18 cellular contexts compared by ENCODE assay signal in the genomic region with DNA sequence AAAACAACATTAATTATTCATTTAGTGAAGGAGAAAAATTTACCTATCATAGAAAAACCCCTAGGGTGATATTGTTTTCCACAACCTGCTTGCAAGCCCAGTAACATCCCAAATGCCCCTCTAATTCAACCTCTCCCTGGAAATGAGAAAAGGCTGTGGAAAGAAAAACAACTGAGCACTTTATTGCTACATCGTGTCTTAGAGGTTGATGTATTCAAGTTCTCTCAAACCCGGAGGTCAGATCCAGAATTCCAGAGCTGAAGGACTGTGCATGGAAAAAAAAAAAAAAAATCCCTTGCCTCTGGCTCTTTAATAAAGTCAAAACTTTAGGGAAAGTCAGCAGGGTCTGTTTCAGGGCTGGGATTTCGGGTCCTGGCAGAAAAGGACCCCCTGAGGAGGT.
DNase-seq lines count a peak whose midpoint lies in the region; ATAC-seq and TF ChIP-seq lines count a peak whose summit lies in the region.
"Had no signal": no experiment of that assay in that cellular context is flagged by ENCODE, and none has a peak within 500 bp of the region (broad histone marks: within the 10 kb centered on the region; RNA-seq: fewer than 3 reads in every experiment).

No MANE protein-coding gene starts in this region.

- H3K4me1 ChIP-seq in ascending aorta (peaks cover 0 to 20% of the 10 kb centered on the region in 2 donors), endodermal cell (ENCODE audit: control insufficient read depth, insufficient read depth, low read length) (peaks cover 22% of the 10 kb centered on the region), mesenchymal stem cell (ENCODE audit: control insufficient read depth, insufficient read depth, low read depth, low read length) (no peaks in the 10 kb centered on the region)

- H3K4me3 ChIP-seq in ascending aorta (no peak overlapping the region), endodermal cell (ENCODE audit: low read length) (no peak overlapping the region), mesenchymal stem cell (ENCODE audit: insufficient read depth in 1 of 2, low read depth in 1 of 2, low read length in 2 of 2) (no peak overlapping the region), MG63 (no peak overlapping the region)
- H3K4me3 ChIP-seq: BLaER1 had no signal

- H3K27me3 Mint-ChIP-seq in endodermal cell (ENCODE audit: insufficient read depth): no peaks in the 10 kb centered on the region
- H3K27me3 Mint-ChIP-seq: CD4-positive, alpha-beta memory T cell had no signal

- DNase-seq in ascending aorta (ENCODE audit: low spot score in 2 of 2) (no peak), endodermal cell (peak; percentile 64), mesenchymal stem cell (peak; percentile 43), renal cortical epithelial cell (ENCODE audit: low read depth) (peak; percentile 73), MG63 (no peak), DMS114 treated with DMSO at 0.1 percent for 48 hours (lab: John Stamatoyannopoulos, UW; ENCODE audit: unreplicated experiment) (no peak)
- DNase-seq in stimulated activated CD4-positive, alpha-beta T cell treated with anti-CD3 and anti-CD28 coated beads, Interleukin-12 subunit alpha, Interleukin-12 subunit beta, amount 100 ng/mL, for 4 hours: no peak
- DNase-seq: CD4-positive, alpha-beta memory T cell; KBM-7; NCI-H1417 treated with DMSO at 0.1 percent for 48 hours; NCI-H187 treated with DMSO at 0.1 percent for 48 hours; NCI-H226; NCI-H524 treated with DMSO at 0.1 percent for 48 hours; PC-3; RPMI8226 had no signal

- no peak overlapping the region for H3K14ac ChIP-seq in mesenchymal stem cell (ENCODE audit: low read length in 2 of 2)

- no peak overlapping the region for H3K23ac ChIP-seq in mesenchymal stem cell (ENCODE audit: low read length in 2 of 2)

- no peak overlapping the region for H2AFZ ChIP-seq in mesenchymal stem cell (ENCODE audit: low read depth, low read length)

- no peaks in the 10 kb centered on the region for H3K36me3 Mint-ChIP-seq in endodermal cell (ENCODE audit: low read depth)
- H3K36me3 Mint-ChIP-seq: CD4-positive, alpha-beta memory T cell had no signal

- H3K36me3 ChIP-seq in ascending aorta (no peaks in the 10 kb centered on the region), endodermal cell (ENCODE audit: control insufficient read depth, insufficient read depth, low read length) (no peaks in the 10 kb centered on the region), mesenchymal stem cell (ENCODE audit: control insufficient read depth in 1 of 2, insufficient read depth in 2 of 2, low read depth in 1 of 2, low read length in 2 of 2) (no peaks in the 10 kb centered on the region), MG63 (no peaks in the 10 kb centered on the region)
- H3K36me3 ChIP-seq: BLaER1 had no signal

- no peak overlapping the region for H3K27ac Mint-ChIP-seq in endodermal cell
- H3K27ac Mint-ChIP-seq: CD4-positive, alpha-beta memory T cell had no signal

- no peak overlapping the region for H2BK120ac ChIP-seq in mesenchymal stem cell (ENCODE audit: low read depth, low read length)

- no peak overlapping the region for H3K18ac ChIP-seq in mesenchymal stem cell (ENCODE audit: low read depth in 1 of 2, low read length in 2 of 2)

- H3K27ac ChIP-seq in ascending aorta (peak overlapping the region; percentile 15 to 17), endodermal cell (ENCODE audit: low read depth, low read length) (no peak overlapping the region), mesenchymal stem cell (ENCODE audit: low read length, poor library complexity, severe bottlenecking) (no peak overlapping the region)
- H3K27ac ChIP-seq: BLaER1 had no signal

- no peak for ATAC-seq in HG02623 (IDR thresholded peaks at IDR 0.05; ENCODE audit: unreplicated experiment)
- ATAC-seq: HepG2, PC-3 had no signal

- no peak overlapping the region for H2AK5ac ChIP-seq in mesenchymal stem cell (ENCODE audit: low read length, severe bottlenecking)

- no peak overlapping the region for H3K4ac ChIP-seq in mesenchymal stem cell (ENCODE audit: low read depth in 1 of 2, low read length in 2 of 2)

- no peak overlapping the region for H2BK5ac ChIP-seq in mesenchymal stem cell (ENCODE audit: low read depth, low read length, poor library complexity, severe bottlenecking)

- H3K9ac ChIP-seq in endodermal cell (ENCODE audit: extremely low read depth, low read length, poor library complexity, severe bottlenecking) (no peak overlapping the region), mesenchymal stem cell (ENCODE audit: low read length) (no peak overlapping the region)
- H3K9ac ChIP-seq: BLaER1 had no signal

- intact Hi-C loops in ascending aorta (cut with DNase I): no loop called here

- no peak overlapping the region for H2BK15ac ChIP-seq in mesenchymal stem cell (ENCODE audit: low read depth, poor library complexity, severe bottlenecking)

- H3K9me3 Mint-ChIP-seq in endodermal cell: no peaks in the 10 kb centered on the region

- WGBS in endodermal cell (ENCODE audit: insufficient coverage in 1 of 2, insufficient read length in 1 of 2), 2 experiments: 40 to 47% methylated on average over 1 to 3 of the region's 3 CpGs
- WGBS in mesenchymal stem cell: 35% methylated on average over 3 of the region's 3 CpGs

- H3K9me3 ChIP-seq in ascending aorta (no peaks in the 10 kb centered on the region), endodermal cell (ENCODE audit: control insufficient read depth, low read length) (no peaks in the 10 kb centered on the region), mesenchymal stem cell (ENCODE audit: control insufficient read depth, low read length) (no peaks in the 10 kb centered on the region), MG63 (no peaks in the 10 kb centered on the region)

- H3K4me3 Mint-ChIP-seq in endodermal cell: no peak overlapping the region
- H3K4me3 Mint-ChIP-seq: CD4-positive, alpha-beta memory T cell had no signal

- no peaks in the 10 kb centered on the region for H3K27me3 ChIP-seq in ascending aorta
- no peaks in the 10 kb centered on the region for H3K27me3 ChIP-seq in endodermal cell (ENCODE audit: control insufficient read depth, insufficient read depth, low read length, poor library complexity, severe bottlenecking)
- no peaks in the 10 kb centered on the region for H3K27me3 ChIP-seq in mesenchymal stem cell (ENCODE audit: control insufficient read depth in 1 of 2, insufficient read depth in 1 of 2, low read length in 2 of 2)
- no peaks in the 10 kb centered on the region for H3K27me3 ChIP-seq in MG63
- H3K27me3 ChIP-seq: BLaER1 had no signal

- no peak for TF ChIP-seq CTCF in ascending aorta (IDR thresholded peaks at IDR 0.05)
- TF ChIP-seq CTCF in endodermal cell (conservative IDR thresholded peaks at IDR 0.05): no peak

- no peak overlapping the region for H4K8ac ChIP-seq in mesenchymal stem cell (ENCODE audit: low read length)

- no peak overlapping the region for H3K4me2 ChIP-seq in mesenchymal stem cell (ENCODE audit: low read length, poor library complexity, severe bottlenecking)
- H3K4me2 ChIP-seq: BLaER1 had no signal

- H3K79me1 ChIP-seq in mesenchymal stem cell (replicated peaks; ENCODE audit: low read length, poor library complexity, severe bottlenecking): no peaks in the 10 kb centered on the region

- no peak overlapping the region for H2BK12ac ChIP-seq in mesenchymal stem cell (ENCODE audit: low read length in 2 of 2)

- H4K91ac ChIP-seq in mesenchymal stem cell (ENCODE audit: low read length): no peak overlapping the region

- peaks cover 26% of the 10 kb centered on the region for H3K4me1 Mint-ChIP-seq in endodermal cell
- H3K4me1 Mint-ChIP-seq: CD4-positive, alpha-beta memory T cell had no signal

Comparison
In these comparisons a context has a peak if more than half of its experiments do, and no peak if none do; other contexts are left out.
1. DNase-seq: peak in endodermal cell (single experiment), mesenchymal stem cell (single experiment) and renal cortical epithelial cell (single experiment); none in ascending aorta (0 of 2), stimulated activated CD4-positive, alpha-beta T cell treated with anti-CD3 and anti-CD28 coated beads, Interleukin-12 subunit alpha, Interleukin-12 subunit beta, amount 100 ng/mL, for 4 hours (single experiment), MG63 (single experiment) and DMS114 treated with DMSO at 0.1 percent for 48 hours (single experiment).
2. H3K27ac ChIP-seq: peak in ascending aorta (2 of 2); none in endodermal cell (single experiment) and mesenchymal stem cell (single experiment).